9 cellular contexts compared by ENCODE assay signal in genomic region chr2:52810460-52810859, GRCh38.
DNase-seq lines count a peak whose midpoint lies in the region; ATAC-seq and TF ChIP-seq lines count a peak whose summit lies in the region.
"Had no signal": no experiment of that assay in that cellular context is flagged by ENCODE, and none has a peak within 500 bp of the region (broad histone marks: within the 10 kb centered on the region; RNA-seq: fewer than 3 reads in every experiment).

No MANE protein-coding gene starts in this region.

- TF ChIP-seq POLR2A in ovary (IDR thresholded peaks at IDR 0.05) = no peak

- H3K4me1 ChIP-seq in ovary (ENCODE audit: insufficient read depth) = no peaks in the 10 kb centered on the region
- H3K4me1 ChIP-seq: upper lobe of left lung had no signal

- intact Hi-C loops in ovary (cut with DNase I) = no loop called here

- H3K4me3 ChIP-seq in coronary artery = no peak overlapping the region
- H3K4me3 ChIP-seq in ovary = no peak overlapping the region
- H3K4me3 ChIP-seq: upper lobe of left lung had no signal

- no peaks in the 10 kb centered on the region for H3K9me3 ChIP-seq in ovary
- H3K9me3 ChIP-seq: upper lobe of left lung had no signal

- no peak overlapping the region for H3K27ac ChIP-seq in coronary artery
- H3K27ac ChIP-seq in ovary = no peak overlapping the region
- H3K27ac ChIP-seq: upper lobe of left lung had no signal

- ATAC-seq in HG02623 (IDR thresholded peaks at IDR 0.05; ENCODE audit: unreplicated experiment) = peak; percentile 57

- DNase-seq in COLO829 (ENCODE audit: low spot score) = peak; percentile 45
- DNase-seq in SW480 (ENCODE audit: low spot score) = peak; percentile 62
- peak; percentile 47 for DNase-seq in iris pigment epithelial cell (ENCODE audit: low read depth)
- no peak for DNase-seq in effector CD4-positive, alpha-beta T cell
- DNase-seq in coronary artery (ENCODE audit: low spot score) = no peak
- no peak for DNase-seq in ovary
- no peak for DNase-seq in COLO668 (lab: John Stamatoyannopoulos, UW; ENCODE audit: unreplicated experiment)
- DNase-seq: upper lobe of left lung had no signal

- no peaks in the 10 kb centered on the region for H3K36me3 ChIP-seq in ovary
- H3K36me3 ChIP-seq: upper lobe of left lung had no signal

- 26 to 38% (median 33%) methylated on average over 4 of the region's 4 CpGs for WGBS in ovary, 3 donors

- no peak for TF ChIP-seq CTCF in coronary artery (IDR thresholded peaks at IDR 0.05)
- TF ChIP-seq CTCF in ovary (IDR thresholded peaks at IDR 0.05) = no peak

- TF ChIP-seq EP300 in ovary (IDR thresholded peaks at IDR 0.05) = no peak

- no peaks in the 10 kb centered on the region for H3K27me3 ChIP-seq in ovary
- H3K27me3 ChIP-seq: upper lobe of left lung had no signal

Comparison
In these comparisons a context has a peak if more than half of its experiments do, and no peak if none do; other contexts are left out.
1. DNase-seq: peak in COLO829 (single experiment), SW480 (single experiment) and iris pigment epithelial cell (single experiment); none in effector CD4-positive, alpha-beta T cell (single experiment), coronary artery (single experiment), ovary (0 of 5) and COLO668 (single experiment).